9 cellular contexts compared by ENCODE assay signal in genomic region chr17:63775420-63775819, GRCh38. TPM values are rescaled to one million over a fixed set of nuclear protein-coding genes. Genes with fewer than 3 reads are reported as not detected.
DNase-seq lines count a peak whose midpoint lies in the region; ATAC-seq, FAIRE-seq and TF ChIP-seq lines count a peak whose summit lies in the region.
"Had no signal": no experiment of that assay in that cellular context is flagged by ENCODE, and none has a peak within 500 bp of the region (broad histone marks: within the 10 kb centered on the region; RNA-seq: fewer than 3 reads in every experiment).

No MANE protein-coding gene starts in this region.

- H3K27ac ChIP-seq in ACC112 (ENCODE audit: low read depth, low read length) (no peak overlapping the region), HUES64 (ENCODE audit: low read depth, low read length) (no peak overlapping the region), mucosa of rectum (ENCODE audit: low read depth in 2 of 2, low read length in 2 of 2) (no peak overlapping the region)

- ATAC-seq in HG03159 (IDR thresholded peaks at IDR 0.05; ENCODE audit: unreplicated experiment) = no peak

- peak overlapping the region; percentile 97 for H3K9ac ChIP-seq in HUES64 (ENCODE audit: low read depth, low read length)
- H3K9ac ChIP-seq in mucosa of rectum (ENCODE audit: low read depth in 1 of 2, low read length in 2 of 2) = peak overlapping the region; percentile 84 to 99

- peaks cover 15% of the 10 kb centered on the region for H3K4me1 ChIP-seq in ACC112 (ENCODE audit: control insufficient read depth, insufficient read depth, low read length, unreplicated experiment)
- H3K4me1 ChIP-seq in HUES64 (ENCODE audit: insufficient read depth, low read length) = 0 out of 2 replicates have a peak, but pooled peaks cover 7% of the 10 kb centered on the region
- peaks cover 4 to 15% of the 10 kb centered on the region in 2 donors for H3K4me1 ChIP-seq in mucosa of rectum (ENCODE audit: control insufficient read depth in 2 of 2, insufficient read depth in 2 of 2, low read length in 2 of 2)

- WGBS in HUES64 = 20% methylated on average over 8 of the region's 8 CpGs

- FAIRE-seq in bronchial epithelial cell (lab: Jason Lieb, UNC) = no peak
- FAIRE-seq in RCC 7860 (lab: Jason Lieb, UNC) = no peak
- FAIRE-seq: GM18507 had no signal

- H3K9me3 ChIP-seq in HUES64 (ENCODE audit: insufficient read depth, low read depth, low read length) = no peaks in the 10 kb centered on the region
- no peaks in the 10 kb centered on the region for H3K9me3 ChIP-seq in mucosa of rectum (ENCODE audit: control insufficient read depth in 2 of 2, low read length in 2 of 2)

- H2AFZ ChIP-seq in ACC112 (ENCODE audit: low read length, unreplicated experiment) = no peak overlapping the region

- H3K79me2 ChIP-seq in ACC112 (ENCODE audit: control insufficient read depth, insufficient read depth, low read length, unreplicated experiment) = peaks cover 90% of the 10 kb centered on the region

- no peak for TF ChIP-seq CTCF in bronchial epithelial cell (IDR thresholded peaks at IDR 0.05; ENCODE audit: insufficient read depth, low read length, severe bottlenecking)

- H3K27me3 ChIP-seq in ACC112 (ENCODE audit: insufficient read depth, low read length) = no peaks in the 10 kb centered on the region
- no peaks in the 10 kb centered on the region for H3K27me3 ChIP-seq in HUES64 (ENCODE audit: insufficient read depth, low read length)
- no peaks in the 10 kb centered on the region for H3K27me3 ChIP-seq in bronchial epithelial cell (ENCODE audit: control insufficient read depth, insufficient read depth, low read length)
- no peaks in the 10 kb centered on the region for H3K27me3 ChIP-seq in mucosa of rectum (ENCODE audit: control insufficient read depth in 2 of 2, insufficient read depth in 2 of 2, low read length in 2 of 2)

- H3K4me3 ChIP-seq in ACC112 (ENCODE audit: low read depth, low read length) = peak overlapping the region; percentile 86
- H3K4me3 ChIP-seq in HUES64 (ENCODE audit: low read length) = peak overlapping the region; percentile 68
- peak overlapping the region; percentile 86 for H3K4me3 ChIP-seq in bronchial epithelial cell (ENCODE audit: low read depth, low read length)
- H3K4me3 ChIP-seq in mucosa of rectum (ENCODE audit: low read length in 2 of 2) = peak overlapping the region; percentile 73 to 83

- DNase-seq in bronchial epithelial cell (ENCODE audit: low read depth) (no peak), RCC 7860 (ENCODE audit: low spot score) (no peak), NCI-H526 treated with DMSO at 0.1 percent for 48 hours (lab: John Stamatoyannopoulos, UW) (no peak), NCI-H1092 treated with DMSO at 0.1 percent for 48 hours (lab: John Stamatoyannopoulos, UW) (no peak)

- peaks cover 5% of the 10 kb centered on the region; the same call in 1 of the 2 replicates for H3K36me3 ChIP-seq in ACC112 (ENCODE audit: insufficient read depth, low read length)
- peaks cover 46% of the 10 kb centered on the region for H3K36me3 ChIP-seq in HUES64 (ENCODE audit: insufficient read depth, low read length)
- peaks cover 1% of the 10 kb centered on the region for H3K36me3 ChIP-seq in bronchial epithelial cell (ENCODE audit: control insufficient read depth, insufficient read depth, low read length)
- peaks cover 8 to 9% of the 10 kb centered on the region in 2 donors for H3K36me3 ChIP-seq in mucosa of rectum (ENCODE audit: control insufficient read depth in 2 of 2, insufficient read depth in 2 of 2, low read length in 2 of 2)

RNA-seq across cellular contexts. Expression of gene DDX42, which starts 1.4 kb away (rescaled TPM):
- 91.4 TPM for polyA plus RNA-seq in HUES64 (2013, experiment 1 of 2)
- polyA plus RNA-seq in HUES64 (2013, experiment 2 of 2) = 80.9 TPM
- 65.0 and 70.5 TPM in 2 replicates for total RNA-seq in bronchial epithelial cell

RNA-seq across cellular contexts. Expression of gene CCDC47, which starts 2.0 kb away (rescaled TPM):
- polyA plus RNA-seq in HUES64 (2013, experiment 1 of 2) = 66.8 TPM
- polyA plus RNA-seq in HUES64 (2013, experiment 2 of 2) = 65.5 TPM
- 112 and 118 TPM in 2 replicates for total RNA-seq in bronchial epithelial cell

RNA-seq across cellular contexts. Expression of gene STRADA, which starts 33.8 kb away (rescaled TPM):
- polyA plus RNA-seq in HUES64 (2013, experiment 1 of 2) = 25.2 TPM
- 29.5 TPM for polyA plus RNA-seq in HUES64 (2013, experiment 2 of 2)
- 10.5 and 14.1 TPM in 2 replicates for total RNA-seq in bronchial epithelial cell

RNA-seq across cellular contexts. Expression of gene PSMC5, which starts 51.8 kb away (rescaled TPM):
- polyA plus RNA-seq in HUES64 (2013, experiment 1 of 2) = 163 TPM
- polyA plus RNA-seq in HUES64 (2013, experiment 2 of 2) = 146 TPM
- 50.5 and 64.0 TPM in 2 replicates for total RNA-seq in bronchial epithelial cell

RNA-seq across cellular contexts. Expression of gene FTSJ3, which starts 52.0 kb away (rescaled TPM):
- polyA plus RNA-seq in HUES64 (2013, experiment 1 of 2) = 41.7 TPM
- 33.7 TPM for polyA plus RNA-seq in HUES64 (2013, experiment 2 of 2)
- total RNA-seq in bronchial epithelial cell = 43.4 and 53.1 TPM in 2 replicates
